12 cellular contexts compared by ENCODE assay signal in genomic region chr14:58398495-58398894, GRCh38. TPM values are rescaled to one million over a fixed set of nuclear protein-coding genes. Genes with fewer than 3 reads are reported as not detected.
"Had no signal": no experiment of that assay in that cellular context is flagged by ENCODE, and none has a peak within 500 bp of the region (broad histone marks: within the 10 kb centered on the region; RNA-seq: fewer than 3 reads in every experiment).

No MANE protein-coding gene starts in this region.

- FAIRE-seq: H1, H54 had no signal

- H3K27ac Mint-ChIP-seq: GM23338, H9, HFFc6 had no signal

- H3K27ac ChIP-seq: GM23248 had no signal

- H3K9me3 ChIP-seq: HAP-1 had no signal

- H3K9me3 Mint-ChIP-seq: H9, HFFc6 had no signal

- H3K4me3 Mint-ChIP-seq: H9, HFFc6 had no signal

- DNase-seq: GM23248, GOT3, H9, HCEC 1CT, HFFc6 had no signal

- ATAC-seq: GM23338, HCT116 had no signal

RNA-seq across cellular contexts. Expression of gene TOMM20L, which starts 2.8 kb away (rescaled TPM):
- total RNA-seq: GM23248, GM23338, H1, H4, H7, H9, HFFc6 had no signal
